ENCODE assay signal across 14 cellular contexts in the genomic region with DNA sequence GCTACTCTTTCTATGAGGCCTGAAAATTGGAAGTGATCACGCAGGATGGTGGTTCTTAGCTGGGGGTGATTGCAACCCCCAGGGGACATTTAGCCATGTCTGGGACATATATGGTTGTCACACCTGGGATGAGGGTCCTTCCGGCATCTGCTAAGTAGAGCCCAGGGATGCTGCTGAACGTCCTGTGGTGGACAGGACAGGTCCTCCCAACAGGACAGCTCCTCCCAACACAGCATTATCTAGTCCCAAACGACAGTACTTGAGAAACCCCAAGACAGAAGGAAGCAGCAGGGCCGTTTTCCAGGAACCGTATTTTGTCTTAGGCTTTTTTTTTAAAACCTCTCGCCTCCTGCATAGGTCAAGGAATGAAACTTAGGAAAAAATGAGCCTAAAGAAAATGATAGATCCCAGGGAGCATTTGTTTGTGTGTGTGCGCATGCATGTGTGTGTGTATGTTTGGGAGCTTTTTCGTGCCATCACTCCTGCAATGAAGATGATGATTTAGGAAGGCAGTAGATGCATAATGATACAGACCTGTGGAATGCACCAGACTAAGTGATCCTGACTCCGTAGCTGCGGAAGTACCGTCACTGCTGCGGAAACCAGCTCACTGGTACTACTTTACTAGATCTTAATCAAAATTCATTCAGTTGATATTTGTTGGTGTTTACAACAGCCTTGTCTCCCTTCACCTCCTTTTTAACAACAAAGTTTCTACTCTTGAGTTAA.
DNase-seq lines count a peak whose midpoint lies in the region; ATAC-seq, FAIRE-seq and TF ChIP-seq lines count a peak whose summit lies in the region.
"Had no signal": no experiment of that assay in that cellular context is flagged by ENCODE, and none has a peak within 500 bp of the region (broad histone marks: within the 10 kb centered on the region; RNA-seq: fewer than 3 reads in every experiment).

No MANE protein-coding gene starts in this region.

- H3K27ac ChIP-seq in left ventricle myocardium inferior (replicated peaks) (no peak overlapping the region), astrocyte (ENCODE audit: low read depth, low read length) (no peak overlapping the region)
- H3K27ac ChIP-seq: brain microvascular endothelial cell, colonic mucosa, pancreas had no signal

- DNase-seq in left cardiac atrium: peak; percentile 7
- no peak for DNase-seq in left ventricle myocardium inferior
- DNase-seq in astrocyte (ENCODE audit: low read depth): peak; percentile 36
- DNase-seq in naive thymus-derived CD8-positive, alpha-beta T cell: no peak
- DNase-seq in T-cell: no peak
- DNase-seq: NCI-H1048 had no signal

- H4K20me1 ChIP-seq in astrocyte (ENCODE audit: insufficient read depth, low read length): peaks cover 64% of the 10 kb centered on the region

- no peaks in the 10 kb centered on the region for H3K9me3 Mint-ChIP-seq in astrocyte (ENCODE audit: unreplicated experiment)
- no peaks in the 10 kb centered on the region for H3K9me3 Mint-ChIP-seq in naive thymus-derived CD8-positive, alpha-beta T cell
- H3K9me3 Mint-ChIP-seq in T-cell: no peaks in the 10 kb centered on the region
- H3K9me3 Mint-ChIP-seq: activated naive CD8-positive, alpha-beta T cell treated with anti-CD3 and anti-CD28 coated beads for 36 hours; CD8-positive, alpha-beta T cell had no signal

- no peak for TF ChIP-seq CTCF in left ventricle myocardium inferior (IDR thresholded peaks at IDR 0.05; ENCODE audit: borderline replicate concordance)
- TF ChIP-seq CTCF in astrocyte (IDR thresholded peaks at IDR 0.05; ENCODE audit: insufficient read depth, low read depth, low read length): no peak

- no peaks in the 10 kb centered on the region for H3K79me2 ChIP-seq in astrocyte (ENCODE audit: insufficient read depth, low read length)

- no peaks in the 10 kb centered on the region for H3K9me3 ChIP-seq in left ventricle myocardium inferior (replicated peaks)
- no peaks in the 10 kb centered on the region for H3K9me3 ChIP-seq in astrocyte (ENCODE audit: insufficient read depth, low read depth, low read length)
- H3K9me3 ChIP-seq: colonic mucosa, pancreas had no signal

- peaks cover 63% of the 10 kb centered on the region for H3K4me1 ChIP-seq in left ventricle myocardium inferior
- H3K4me1 ChIP-seq in astrocyte (ENCODE audit: insufficient read depth, low read length): peaks cover 28% of the 10 kb centered on the region
- H3K4me1 ChIP-seq: colonic mucosa, pancreas had no signal

- peaks cover 2% of the 10 kb centered on the region for H3K36me3 Mint-ChIP-seq in astrocyte (ENCODE audit: low read depth, unreplicated experiment)
- H3K36me3 Mint-ChIP-seq in naive thymus-derived CD8-positive, alpha-beta T cell: peaks cover 0 to 12% (median 3%) of the 10 kb centered on the region in 3 donors
- H3K36me3 Mint-ChIP-seq in T-cell: peaks cover 16% of the 10 kb centered on the region

- no peak overlapping the region for H3K9ac ChIP-seq in astrocyte (ENCODE audit: low read length)

- H3K36me3 ChIP-seq in left ventricle myocardium inferior (no peaks in the 10 kb centered on the region), astrocyte (ENCODE audit: insufficient read depth, low read length) (no peaks in the 10 kb centered on the region)
- H3K36me3 ChIP-seq: brain microvascular endothelial cell, colonic mucosa, pancreas had no signal

- no peak overlapping the region for H2AFZ ChIP-seq in astrocyte (ENCODE audit: low read depth, low read length)

- H3K27ac Mint-ChIP-seq in astrocyte (ENCODE audit: unreplicated experiment): no peak overlapping the region
- peak overlapping the region in 6 of 10 donors; percentile 16 to 90 (median 42) for H3K27ac Mint-ChIP-seq in naive thymus-derived CD8-positive, alpha-beta T cell
- H3K27ac Mint-ChIP-seq in T-cell: peak overlapping the region in 1 of 2 donors; percentile 35
- H3K27ac Mint-ChIP-seq: activated naive CD8-positive, alpha-beta T cell treated with anti-CD3 and anti-CD28 coated beads for 36 hours had no signal

- H3K4me2 ChIP-seq in astrocyte (ENCODE audit: low read length): peak overlapping the region; percentile 81

- FAIRE-seq in astrocyte (lab: Jason Lieb, UNC): no peak
- FAIRE-seq: pancreas had no signal

- intact Hi-C loops in left cardiac atrium (cut with DNase I) (loop anchor here (2.0 to 10.0 kb wide), 4 partner anchors 120 to 720 kb away; no protein-coding TSS in a partner anchor), left ventricle myocardium inferior (cut with micrococcal nuclease) (no loop called here)

- no peaks in the 10 kb centered on the region for H3K27me3 ChIP-seq in left ventricle myocardium inferior (ENCODE audit: low read depth)
- no peaks in the 10 kb centered on the region for H3K27me3 ChIP-seq in astrocyte (ENCODE audit: insufficient read depth, low read length)
- H3K27me3 ChIP-seq: brain microvascular endothelial cell, colonic mucosa, pancreas had no signal

- H3K27me3 Mint-ChIP-seq in astrocyte (ENCODE audit: low read depth, unreplicated experiment) (no peaks in the 10 kb centered on the region), T-cell (no peaks in the 10 kb centered on the region)
- no peaks in the 10 kb centered on the region for H3K27me3 Mint-ChIP-seq in naive thymus-derived CD8-positive, alpha-beta T cell
- H3K27me3 Mint-ChIP-seq: activated naive CD8-positive, alpha-beta T cell treated with anti-CD3 and anti-CD28 coated beads for 36 hours had no signal

- H3K4me3 ChIP-seq in left ventricle myocardium inferior (no peak overlapping the region), astrocyte (ENCODE audit: insufficient read depth, low read depth, low read length) (no peak overlapping the region)
- H3K4me3 ChIP-seq: colonic mucosa, pancreas had no signal

- ATAC-seq in left cardiac atrium (no peak), GM21360 (IDR thresholded peaks at IDR 0.05; ENCODE audit: unreplicated experiment) (no peak), GM18861 (IDR thresholded peaks at IDR 0.05; ENCODE audit: unreplicated experiment) (no peak), T-cell (replicated peaks in 1 of 4) (no peak), HG03175 (IDR thresholded peaks at IDR 0.05; ENCODE audit: unreplicated experiment) (no peak)
- no peak for ATAC-seq in naive thymus-derived CD8-positive, alpha-beta T cell

- no peak overlapping the region for H3K4me3 Mint-ChIP-seq in astrocyte (ENCODE audit: unreplicated experiment)
- H3K4me3 Mint-ChIP-seq in naive thymus-derived CD8-positive, alpha-beta T cell: peak overlapping the region in 4 of 10 donors; percentile 75 to 84 (median 78)
- peak overlapping the region in 1 of 3 donors; percentile 65 for H3K4me3 Mint-ChIP-seq in T-cell

- CTCF ChIA-PET in T-cell (lab: Charles Lee): interaction anchor here (0.5 to 2.1 kb wide), 22 partner anchors 11 to 1825 kb away, joined by 3 to 13 read pairs (median 4); a partner anchor contains a TSS

- POLR2A ChIA-PET in naive thymus-derived CD8-positive, alpha-beta T cell (lab: Charles Lee): interaction anchor here (1.3 to 2.2 kb wide), 4 partner anchors 9 to 16 kb away, joined by 3 to 14 read pairs (median 5); no protein-coding TSS in a partner anchor
- POLR2A ChIA-PET in T-cell (lab: Charles Lee): interaction anchor here in 1 of 2 donors (1.0 kb wide), 1 partner anchor 15 kb away, joined by 5 read pairs; no protein-coding TSS in a partner anchor

- peaks cover 29% of the 10 kb centered on the region for H3K4me1 Mint-ChIP-seq in astrocyte (ENCODE audit: low read depth, unreplicated experiment)
- H3K4me1 Mint-ChIP-seq in naive thymus-derived CD8-positive, alpha-beta T cell: peaks cover 18 to 58% (median 43%) of the 10 kb centered on the region in 4 donors
- H3K4me1 Mint-ChIP-seq in T-cell: peaks cover 31 to 43% (median 38%) of the 10 kb centered on the region in 3 donors

Comparison
In these comparisons a context has a peak if more than half of its experiments do, and no peak if none do; other contexts are left out.
1. DNase-seq: peak in left cardiac atrium (single experiment) and astrocyte (single experiment); none in left ventricle myocardium inferior (single experiment), naive thymus-derived CD8-positive, alpha-beta T cell (0 of 10) and T-cell (0 of 34).